9 cellular contexts compared by ENCODE assay signal in the genomic region with DNA sequence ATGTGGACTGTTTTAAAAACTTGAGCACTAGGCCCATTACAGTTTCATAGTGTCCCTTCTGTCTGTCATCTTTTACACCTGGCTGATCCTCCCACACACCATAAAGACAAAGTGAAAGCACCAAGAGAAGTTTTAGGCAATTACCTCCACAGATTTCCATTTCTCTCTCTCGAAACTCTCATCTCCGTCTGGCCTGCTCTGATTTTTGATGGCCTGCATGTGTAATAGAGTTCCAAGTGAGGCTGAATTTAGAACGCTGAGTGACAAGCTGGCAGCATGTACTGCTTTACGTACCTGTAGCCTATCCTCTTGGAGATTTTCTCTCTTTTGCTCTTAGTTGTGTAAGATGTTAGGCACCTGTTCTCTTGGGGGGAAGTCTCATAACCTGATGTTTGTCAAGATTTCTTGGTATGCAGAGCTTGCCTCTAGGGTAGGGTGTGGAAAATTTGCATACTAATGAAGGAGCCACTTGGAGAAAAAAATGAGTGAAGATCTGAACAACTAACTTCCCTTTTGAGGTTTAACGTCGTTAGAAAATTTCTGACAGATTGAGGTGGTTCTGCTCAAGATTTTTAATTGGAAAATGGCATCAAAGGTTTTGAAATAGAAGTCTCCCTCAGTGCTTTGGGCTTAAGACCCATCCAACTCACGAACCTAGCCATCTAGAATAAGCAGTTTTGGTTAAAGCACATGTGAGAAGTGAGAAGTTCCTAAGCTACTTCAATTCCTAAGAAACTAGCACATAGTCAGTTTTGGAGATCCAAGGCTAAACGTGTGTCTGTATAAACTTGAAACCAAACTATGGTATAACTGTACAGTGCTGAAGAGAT.
DNase-seq lines count a peak whose midpoint lies in the region; ATAC-seq lines count a peak whose summit lies in the region.
"Had no signal": no experiment of that assay in that cellular context is flagged by ENCODE, and none has a peak within 500 bp of the region (broad histone marks: within the 10 kb centered on the region; RNA-seq: fewer than 3 reads in every experiment).

No MANE protein-coding gene starts in this region.

- ATAC-seq in HG02588 (IDR thresholded peaks at IDR 0.05; ENCODE audit: unreplicated experiment) = peak; percentile 85
- peak; percentile 90 for ATAC-seq in memory B cell (ENCODE audit: low read depth)

- no peaks in the 10 kb centered on the region for H3K27me3 Mint-ChIP-seq in T-helper 1 cell treated with Interleukin-12 subunit alpha and Interleukin-12 subunit beta and Interleukin-4 antibody, amounts not matched to agents 30 μg/mL and 1 μg/mL, for 36 hours (ENCODE audit: low read depth)
- no peaks in the 10 kb centered on the region for H3K27me3 Mint-ChIP-seq in memory B cell

- DNase-seq in T-helper 1 cell (no peak), Kasumi-1 (lab: John Stamatoyannopoulos, UW) (peak; percentile 41 to 65), memory B cell (ENCODE audit: low spot score in 2 of 2) (peak; percentile 23 to 52), NCI-H2107 treated with DMSO at 0.1 percent for 48 hours (lab: John Stamatoyannopoulos, UW; ENCODE audit: unreplicated experiment) (no peak), NCI-H2196 treated with DMSO at 0.1 percent for 48 hours (lab: John Stamatoyannopoulos, UW; ENCODE audit: unreplicated experiment) (no peak)
- no peak for DNase-seq in NK-92 treated with Interleukin-12 subunit alpha and Interleukin-12 subunit beta, amount 100 ng/mL, for 24 hours (lab: John Stamatoyannopoulos, UW)
- DNase-seq: activated CD4-positive, alpha-beta T cell treated with anti-CD3 and anti-CD28 coated beads, Interleukin-2, amount 50 U/mL, for 1 hour had no signal

- H3K9me3 Mint-ChIP-seq in T-helper 1 cell treated with Interleukin-12 subunit alpha and Interleukin-12 subunit beta and Interleukin-4 antibody, amounts not matched to agents 30 μg/mL and 1 μg/mL, for 36 hours = peaks cover 17% of the 10 kb centered on the region
- H3K9me3 Mint-ChIP-seq in memory B cell = peaks cover 5% of the 10 kb centered on the region

- no peaks in the 10 kb centered on the region for H3K36me3 Mint-ChIP-seq in T-helper 1 cell treated with Interleukin-12 subunit alpha and Interleukin-12 subunit beta and Interleukin-4 antibody, amounts not matched to agents 30 μg/mL and 1 μg/mL, for 36 hours (ENCODE audit: low read depth)
- H3K36me3 Mint-ChIP-seq in memory B cell = peaks cover 13% of the 10 kb centered on the region

- no peak overlapping the region for H3K27ac Mint-ChIP-seq in T-helper 1 cell treated with Interleukin-12 subunit alpha and Interleukin-12 subunit beta and Interleukin-4 antibody, amounts not matched to agents 30 μg/mL and 1 μg/mL, for 36 hours
- H3K27ac Mint-ChIP-seq in memory B cell = peak overlapping the region; percentile 94

- H3K4me3 Mint-ChIP-seq in T-helper 1 cell treated with Interleukin-12 subunit alpha and Interleukin-12 subunit beta and Interleukin-4 antibody, amounts not matched to agents 30 μg/mL and 1 μg/mL, for 36 hours = peak overlapping the region; percentile 28
- H3K4me3 Mint-ChIP-seq in memory B cell = peak overlapping the region; percentile 85

- H3K4me1 Mint-ChIP-seq in T-helper 1 cell treated with Interleukin-12 subunit alpha and Interleukin-12 subunit beta and Interleukin-4 antibody, amounts not matched to agents 30 μg/mL and 1 μg/mL, for 36 hours (ENCODE audit: low read depth) = peaks cover 9% of the 10 kb centered on the region
- H3K4me1 Mint-ChIP-seq in memory B cell = peaks cover 25% of the 10 kb centered on the region

Comparison
In these comparisons a context has a peak if more than half of its experiments do, and no peak if none do; other contexts are left out.
1. DNase-seq: peak in Kasumi-1 (2 of 2) and memory B cell (2 of 2); none in T-helper 1 cell (0 of 5), NCI-H2107 treated with DMSO at 0.1 percent for 48 hours (single experiment), NCI-H2196 treated with DMSO at 0.1 percent for 48 hours (single experiment) and NK-92 treated with Interleukin-12 subunit alpha and Interleukin-12 subunit beta, amount 100 ng/mL, for 24 hours (single experiment).